ENCODE assay signal across 13 cellular contexts in the genomic region with DNA sequence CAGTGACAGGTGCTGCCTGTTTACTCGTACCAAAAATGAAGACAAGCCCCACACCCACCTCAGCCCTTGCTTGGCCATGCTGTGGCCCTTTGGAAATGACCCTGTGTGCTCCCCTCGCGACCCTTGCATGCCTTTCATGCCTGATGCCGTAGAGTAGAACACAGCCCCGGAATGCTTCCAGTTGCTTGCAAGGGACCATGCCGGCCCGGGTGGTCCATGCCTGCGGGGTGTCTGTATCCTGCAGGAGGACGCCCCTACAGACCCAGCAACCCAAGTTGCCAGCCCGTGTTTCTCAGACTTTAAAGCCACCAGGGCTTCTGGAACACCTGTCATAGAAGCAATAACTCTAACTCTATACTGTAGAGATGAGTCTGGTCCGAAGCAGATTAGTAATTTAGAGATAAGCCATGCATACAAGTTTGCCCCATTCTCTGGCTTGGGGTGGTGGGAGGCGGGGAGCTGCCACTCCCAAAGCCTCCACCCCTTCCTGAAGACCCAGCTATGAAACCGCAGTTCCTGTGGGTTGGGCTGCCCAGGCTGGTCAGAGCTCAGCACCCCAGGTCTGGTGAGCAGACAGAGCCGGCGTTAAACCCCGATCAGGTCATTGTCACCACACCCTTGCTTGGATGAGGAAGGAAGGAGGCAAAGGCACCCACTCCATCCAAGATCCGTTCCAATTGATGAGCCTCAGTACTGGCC.
"Had no signal": no experiment of that assay in that cellular context is flagged by ENCODE, and none has a peak within 500 bp of the region (broad histone marks: within the 10 kb centered on the region; RNA-seq: fewer than 3 reads in every experiment).

No MANE protein-coding gene starts in this region.

- H3K36me3 Mint-ChIP-seq: type B pancreatic cell had no signal

- H3K9me3 Mint-ChIP-seq: activated CD4-positive, alpha-beta memory T cell treated with anti-CD3 and anti-CD28 coated beads, Interleukin-2, amount 10 ng/mL, durations not matched to agents 7 days and 5 days; activated naive CD8-positive, alpha-beta T cell treated with anti-CD3 and anti-CD28 coated beads, Interleukin-2, amount 50 U/mL, for 24 hours; effector memory CD8-positive, alpha-beta T cell; nephron; type B pancreatic cell had no signal

- H3K27me3 Mint-ChIP-seq: activated CD4-positive, alpha-beta memory T cell treated with anti-CD3 and anti-CD28 coated beads, Interleukin-2, amount 10 ng/mL, durations not matched to agents 7 days and 5 days; activated naive CD8-positive, alpha-beta T cell treated with anti-CD3 and anti-CD28 coated beads, Interleukin-2, amount 50 U/mL, for 24 hours; type B pancreatic cell had no signal

- H3K4me1 Mint-ChIP-seq: activated naive CD8-positive, alpha-beta T cell treated with anti-CD3 and anti-CD28 coated beads, Interleukin-2, amount 50 U/mL, for 24 hours; nephron had no signal

- DNase-seq: activated CD4-positive, alpha-beta memory T cell treated with anti-CD3 and anti-CD28 coated beads, Interleukin-2, amount 10 ng/mL, durations not matched to agents 7 days and 5 days; activated CD4-positive, alpha-beta T cell treated with anti-CD3 and anti-CD28 coated beads for 1 hour; activated naive CD4-positive, alpha-beta T cell treated with Interleukin-2 at 50 U/mL for 16 hours; activated naive CD8-positive, alpha-beta T cell treated with anti-CD3 and anti-CD28 coated beads, Interleukin-2, amount 50 U/mL, for 24 hours; effector memory CD8-positive, alpha-beta T cell; mucosa of descending colon; psoas muscle; stimulated activated CD4-positive, alpha-beta T cell treated with anti-CD3 and anti-CD28 coated beads, Interleukin-2, amount 100 ng/mL, for 48 hours; stimulated activated naive CD8-positive, alpha-beta T cell treated with anti-CD3 and anti-CD28 coated beads, Interleukin-15, Interleukin-2, amounts not matched to agents 100 U/mL and 50 U/mL, for 24 hours; T-helper 17 cell had no signal

- H3K4me3 Mint-ChIP-seq: activated CD4-positive, alpha-beta memory T cell treated with anti-CD3 and anti-CD28 coated beads, Interleukin-2, amount 10 ng/mL, durations not matched to agents 7 days and 5 days; activated naive CD8-positive, alpha-beta T cell treated with anti-CD3 and anti-CD28 coated beads, Interleukin-2, amount 50 U/mL, for 24 hours; effector memory CD8-positive, alpha-beta T cell; nephron; T-helper 17 cell; type B pancreatic cell had no signal

- H3K27ac Mint-ChIP-seq: activated CD4-positive, alpha-beta memory T cell treated with anti-CD3 and anti-CD28 coated beads, Interleukin-2, amount 10 ng/mL, durations not matched to agents 7 days and 5 days; activated naive CD8-positive, alpha-beta T cell treated with anti-CD3 and anti-CD28 coated beads, Interleukin-2, amount 50 U/mL, for 24 hours; effector memory CD8-positive, alpha-beta T cell; nephron; T-helper 17 cell; type B pancreatic cell had no signal

- ATAC-seq: activated naive CD8-positive, alpha-beta T cell treated with anti-CD3 and anti-CD28 coated beads, Interleukin-2, amount 50 U/mL, for 24 hours; effector memory CD8-positive, alpha-beta T cell; mucosa of descending colon; sciatic nerve; stimulated activated naive CD8-positive, alpha-beta T cell treated with anti-CD3 and anti-CD28 coated beads, Interleukin-15, Interleukin-2, amounts not matched to agents 100 U/mL and 50 U/mL, for 24 hours; T-helper 17 cell had no signal
